Comparison of ENCODE assay signal across 8 cellular contexts in the genomic region with DNA sequence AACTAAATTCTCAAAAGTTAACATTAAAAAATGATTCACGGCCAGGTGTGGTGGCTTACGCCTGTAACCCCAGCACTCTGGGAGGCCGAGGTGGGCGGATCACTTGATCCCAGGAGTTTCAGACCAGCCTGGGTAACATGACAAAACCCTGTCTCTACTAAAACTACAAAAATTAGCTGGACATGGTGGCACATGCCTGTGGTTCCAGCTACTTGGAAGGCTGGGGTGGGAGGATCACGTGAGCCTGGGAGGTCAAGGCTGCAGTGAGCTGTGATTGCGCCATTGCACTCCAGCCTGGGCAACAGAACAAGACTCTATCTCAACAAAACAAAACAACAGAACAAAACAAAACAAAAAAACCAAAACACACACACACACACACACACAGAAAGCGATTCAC.
DNase-seq lines count a peak whose midpoint lies in the region; ATAC-seq and TF ChIP-seq lines count a peak whose summit lies in the region.
"Not testable (repeated sequence)": the region's sequence is repeated elsewhere in the genome, so short reads cannot be mapped to it uniquely, and the experiment has no call there.

No MANE protein-coding gene starts in this region.

- TF ChIP-seq EP300 in transverse colon (IDR thresholded peaks at IDR 0.05; ENCODE audit: low read depth) = not testable (repeated sequence)

- TF ChIP-seq POLR2A in transverse colon (IDR thresholded peaks at IDR 0.05) = not testable (repeated sequence)

- not testable (repeated sequence) for H3K9me3 Mint-ChIP-seq in HFFc6; WTC11; dendritic cell treated with granulocyte-macrophage colony-stimulating factor and Interleukin-4, amounts not matched to agents 40 ng/mL and 50 ng/mL, for 4 days; osteocyte (ENCODE audit: unreplicated experiment)

- H3K27ac Mint-ChIP-seq in HFFc6; WTC11; osteocyte (ENCODE audit: unreplicated experiment): not testable (repeated sequence)
- H3K27ac Mint-ChIP-seq in dendritic cell treated with granulocyte-macrophage colony-stimulating factor and Interleukin-4, amounts not matched to agents 40 ng/mL and 50 ng/mL, for 4 days = peak overlapping the region; percentile 74

- not testable (repeated sequence) for H3K4me1 ChIP-seq in left lung, transverse colon

- ATAC-seq in WTC11, Right ventricle myocardium inferior: not testable (repeated sequence)
- peak; percentile 52 for ATAC-seq in left lung

- not testable (repeated sequence) for H3K27ac ChIP-seq in left lung, transverse colon

- H3K27me3 ChIP-seq in left lung, transverse colon: not testable (repeated sequence)

- H3K36me3 Mint-ChIP-seq in HFFc6 (ENCODE audit: low read depth); WTC11; dendritic cell treated with granulocyte-macrophage colony-stimulating factor and Interleukin-4, amounts not matched to agents 40 ng/mL and 50 ng/mL, for 4 days (ENCODE audit: low read depth); osteocyte (ENCODE audit: unreplicated experiment): not testable (repeated sequence)

- 81 to 89% methylated on average over 7 of the region's 7 CpGs for WGBS in transverse colon (ENCODE audit: low coverage in 1 of 2), 2 donors

- DNase-seq in AG10803 (ENCODE audit: low read depth) (peak; percentile 50), HFFc6 (peak; percentile 23), Right ventricle myocardium inferior (ENCODE audit: missing footprints) (peak; percentile 82), left lung (peak in 1 of 2 donors; percentile 75), osteocyte (ENCODE audit: extremely low spot score, unreplicated experiment) (peak; percentile 42), transverse colon (peak; percentile 19)
- not testable (repeated sequence) for DNase-seq in WTC11 (ENCODE audit: low spot score)

- not testable (repeated sequence) for H3K27me3 Mint-ChIP-seq in HFFc6 (ENCODE audit: insufficient read depth); WTC11 (ENCODE audit: low read depth); dendritic cell treated with granulocyte-macrophage colony-stimulating factor and Interleukin-4, amounts not matched to agents 40 ng/mL and 50 ng/mL, for 4 days; osteocyte (ENCODE audit: unreplicated experiment)

- H3K4me3 Mint-ChIP-seq in HFFc6; WTC11; osteocyte (ENCODE audit: unreplicated experiment): not testable (repeated sequence)
- H3K4me3 Mint-ChIP-seq in dendritic cell treated with granulocyte-macrophage colony-stimulating factor and Interleukin-4, amounts not matched to agents 40 ng/mL and 50 ng/mL, for 4 days = peak overlapping the region; percentile 6

- intact Hi-C loops in dendritic cell treated with granulocyte-macrophage colony-stimulating factor and Interleukin-4, amounts not matched to agents 40 ng/mL and 50 ng/mL, for 4 days (cut with micrococcal nuclease); Right ventricle myocardium inferior (cut with DNase I); left lung (cut with DNase I); transverse colon (cut with DNase I; ENCODE audit: low total_unique reads): not testable (repeated sequence)

- not testable (repeated sequence) for TF ChIP-seq CTCF in AG10803 (conservative IDR thresholded peaks at IDR 0.05; ENCODE audit: low read length); HFFc6 (IDR thresholded peaks at IDR 0.05); WTC11 (IDR thresholded peaks at IDR 0.05); left lung (IDR thresholded peaks at IDR 0.05); osteocyte (IDR thresholded peaks at IDR 0.05); transverse colon (IDR thresholded peaks at IDR 0.05)

- not testable (repeated sequence) for H3K4me3 ChIP-seq in AG10803 (ENCODE audit: low read length); left lung; transverse colon

- H3K4me1 Mint-ChIP-seq in HFFc6 (ENCODE audit: low read depth); WTC11; osteocyte (ENCODE audit: unreplicated experiment): not testable (repeated sequence)
- H3K4me1 Mint-ChIP-seq in dendritic cell treated with granulocyte-macrophage colony-stimulating factor and Interleukin-4, amounts not matched to agents 40 ng/mL and 50 ng/mL, for 4 days (ENCODE audit: low read depth) = peaks cover 34% of the 10 kb centered on the region

- POLR2A ChIA-PET in WTC11 (lab: Charles Lee) = not testable (repeated sequence)

- not testable (repeated sequence) for H3K9me3 ChIP-seq in left lung, transverse colon

- CTCF ChIA-PET in WTC11 (lab: Charles Lee) = interaction anchor here (1.2 kb wide), 1 partner anchor 34 kb away, joined by 3 read pairs; no protein-coding TSS in a partner anchor

- not testable (repeated sequence) for H3K36me3 ChIP-seq in left lung, transverse colon

- in situ Hi-C loops in transverse colon (cut with MboI; ENCODE audit: low pct_ligation_motif_present in 1 of 4, low pct_unique_long_range_greater_than_20kb in 1 of 4, low sequenced_read_pairs in 3 of 4) = loop anchor here in 1 of 4 donors (25.0 kb wide), 1 partner anchor 601 kb away; a partner anchor contains a TSS

TF ChIP-seq in WTC11, 78 proteins besides CTCF, POLR2A, EP300 and RAD21:
- 0 out of 2 replicates have a peak, but pooled peaks have one; percentile 21 for TF ChIP-seq GABPB1 (CRISPR knock-in tag; IDR thresholded peaks at IDR 0.05)
